Comparison of ENCODE assay signal across 8 cellular contexts in genomic region chr11:60265373-60266214, GRCh38. TPM values are rescaled to one million over a fixed set of nuclear protein-coding genes. Genes with fewer than 3 reads are reported as not detected.
DNase-seq lines count a peak whose midpoint lies in the region; ATAC-seq and TF ChIP-seq lines count a peak whose summit lies in the region.

No MANE protein-coding gene starts in this region.

- H3K36me3 Mint-ChIP-seq in activated CD4-positive, alpha-beta T cell treated with anti-CD3 and anti-CD28 coated beads, Interleukin-2, amount 10 ng/mL, durations not matched to agents 7 days and 5 days (ENCODE audit: low read depth) = no peaks in the 10 kb centered on the region
- H3K36me3 Mint-ChIP-seq in neural crest cell (ENCODE audit: low read depth) = no peaks in the 10 kb centered on the region
- no peaks in the 10 kb centered on the region for H3K36me3 Mint-ChIP-seq in T-helper 2 cell treated with Interferon-gamma antibody and Interleukin-4, amounts not matched to agents 5 μg/mL and 100 μg/mL, for 36 hours (ENCODE audit: low read depth)

- no peaks in the 10 kb centered on the region for H3K4me1 Mint-ChIP-seq in activated CD4-positive, alpha-beta T cell treated with anti-CD3 and anti-CD28 coated beads, Interleukin-2, amount 10 ng/mL, durations not matched to agents 7 days and 5 days
- peaks cover 5% of the 10 kb centered on the region for H3K4me1 Mint-ChIP-seq in neural crest cell
- no peaks in the 10 kb centered on the region for H3K4me1 Mint-ChIP-seq in T-helper 2 cell treated with Interferon-gamma antibody and Interleukin-4, amounts not matched to agents 5 μg/mL and 100 μg/mL, for 36 hours (ENCODE audit: low read depth)

- peaks cover 13% of the 10 kb centered on the region for H3K27me3 Mint-ChIP-seq in activated CD4-positive, alpha-beta T cell treated with anti-CD3 and anti-CD28 coated beads, Interleukin-2, amount 10 ng/mL, durations not matched to agents 7 days and 5 days
- H3K27me3 Mint-ChIP-seq in neural crest cell (ENCODE audit: low read depth) = no peaks in the 10 kb centered on the region
- H3K27me3 Mint-ChIP-seq in T-helper 2 cell treated with Interferon-gamma antibody and Interleukin-4, amounts not matched to agents 5 μg/mL and 100 μg/mL, for 36 hours (ENCODE audit: low read depth) = peaks cover 4% of the 10 kb centered on the region

- peak; percentile 15 for DNase-seq in activated CD4-positive, alpha-beta T cell treated with anti-CD3 and anti-CD28 coated beads, Interleukin-2, amount 10 ng/mL, durations not matched to agents 7 days and 5 days
- DNase-seq in activated CD4-positive, alpha-beta T cell treated with anti-CD3 and anti-CD28 coated beads, Interleukin-2, amount 50 U/mL, for 4 hours = no peak
- peak; percentile 10 for DNase-seq in Panc1 (ENCODE audit: low read depth, low spot score)
- peak; percentile 30 for DNase-seq in epidermal melanocyte (ENCODE audit: insufficient read length, low spot score)
- DNase-seq in neural crest cell (ENCODE audit: low read depth, low spot score) = peak; percentile 55
- no peak for DNase-seq in T-helper 2 cell treated with Interferon-gamma antibody and Interleukin-4, amounts not matched to agents 5 μg/mL and 100 μg/mL, for 36 hours (ENCODE audit: low spot score)

- intact Hi-C loops in Panc1 (cut with micrococcal nuclease; ENCODE audit: unreplicated experiment) = loop anchor here (2.0 to 10.0 kb wide), 3 partner anchors 77 to 489 kb away; partner anchors contain the start of gene MS4A15

- CTCF ChIA-PET in activated CD4-positive, alpha-beta T cell treated with anti-CD3 and anti-CD28 coated beads, Interleukin-2, amount 10 ng/mL, durations not matched to agents 7 days and 5 days (lab: Charles Lee) = interaction anchor here (1.8 kb wide), 1 partner anchor 14 kb away, joined by 10 read pairs; no protein-coding TSS in a partner anchor
- CTCF ChIA-PET in Panc1 (lab: Charles Lee) = no interaction called here

- H3K4me3 Mint-ChIP-seq in activated CD4-positive, alpha-beta T cell treated with anti-CD3 and anti-CD28 coated beads, Interleukin-2, amount 10 ng/mL, durations not matched to agents 7 days and 5 days = no peak overlapping the region
- H3K4me3 Mint-ChIP-seq in neural crest cell = no peak overlapping the region
- no peak overlapping the region for H3K4me3 Mint-ChIP-seq in T-helper 2 cell treated with Interferon-gamma antibody and Interleukin-4, amounts not matched to agents 5 μg/mL and 100 μg/mL, for 36 hours

- H3K27ac ChIP-seq in Panc1 (ENCODE audit: low read length) = no peak overlapping the region

- BruUV-seq in Panc1 (replicated peaks; lab: Mats Ljungman, UMichigan) = no TSS peak

- no peaks in the 10 kb centered on the region for H3K9me3 ChIP-seq in Panc1 (ENCODE audit: control insufficient read depth, insufficient read depth, low read depth, low read length)

- H3K4me3 ChIP-seq in Panc1 (ENCODE audit: low read depth in 2 of 2, low read length in 2 of 2) = no peak overlapping the region

- H3K4me1 ChIP-seq in Panc1 (ENCODE audit: control insufficient read depth, insufficient read depth, low read length) = no peaks in the 10 kb centered on the region

- in situ Hi-C loops in Panc1 (cut with HindIII; ENCODE audit: low pct_unique_long_range_greater_than_20kb, low sequenced_read_pairs) = no loop called here

- H3K27me3 ChIP-seq in Panc1 (ENCODE audit: control insufficient read depth, insufficient read depth, low read length) = no peaks in the 10 kb centered on the region; the same call in 1 of the 2 replicates

- H3K9me3 Mint-ChIP-seq in activated CD4-positive, alpha-beta T cell treated with anti-CD3 and anti-CD28 coated beads, Interleukin-2, amount 10 ng/mL, durations not matched to agents 7 days and 5 days = no peaks in the 10 kb centered on the region
- H3K9me3 Mint-ChIP-seq in neural crest cell = peaks cover 4% of the 10 kb centered on the region
- no peaks in the 10 kb centered on the region for H3K9me3 Mint-ChIP-seq in T-helper 2 cell treated with Interferon-gamma antibody and Interleukin-4, amounts not matched to agents 5 μg/mL and 100 μg/mL, for 36 hours

- no peaks in the 10 kb centered on the region for H3K36me3 ChIP-seq in Panc1 (ENCODE audit: control insufficient read depth, insufficient read depth, low read length)

- peak; percentile 52 for ATAC-seq in HG02798 (IDR thresholded peaks at IDR 0.05; ENCODE audit: poor library complexity, unreplicated experiment)
- ATAC-seq in Panc1 = 0 out of 2 replicates have a peak, but pooled peaks have one; percentile 60
- ATAC-seq in GM19463 (IDR thresholded peaks at IDR 0.05; ENCODE audit: unreplicated experiment) = no peak

- H3K27ac Mint-ChIP-seq in activated CD4-positive, alpha-beta T cell treated with anti-CD3 and anti-CD28 coated beads, Interleukin-2, amount 10 ng/mL, durations not matched to agents 7 days and 5 days = no peak overlapping the region
- no peak overlapping the region for H3K27ac Mint-ChIP-seq in neural crest cell (ENCODE audit: unreplicated experiment)
- H3K27ac Mint-ChIP-seq in T-helper 2 cell treated with Interferon-gamma antibody and Interleukin-4, amounts not matched to agents 5 μg/mL and 100 μg/mL, for 36 hours = no peak overlapping the region

- POLR2A ChIA-PET in activated CD4-positive, alpha-beta T cell treated with anti-CD3 and anti-CD28 coated beads, Interleukin-2, amount 10 ng/mL, durations not matched to agents 7 days and 5 days (lab: Charles Lee) = no interaction called here
- POLR2A ChIA-PET in Panc1 (lab: Charles Lee) = no interaction called here

- TF ChIP-seq CTCF in Panc1 (IDR thresholded peaks at IDR 0.05) = peak; percentile 71
- peak; percentile 81 for TF ChIP-seq CTCF in neural crest cell (conservative IDR thresholded peaks at IDR 0.05)

RNA-seq across cellular contexts. Expression of gene MS4A4A, which starts 14.9 kb away (rescaled TPM):
- not detected for total RNA-seq in activated CD4-positive, alpha-beta T cell treated with anti-CD3 and anti-CD28 coated beads, Interleukin-2, amount 10 ng/mL, durations not matched to agents 7 days and 5 days
- total RNA-seq in Panc1 (2021; ENCODE audit: unreplicated experiment) = not detected
- not detected for polyA plus RNA-seq in Panc1 (2012; ENCODE audit: insufficient read length)
- not detected in 2 replicates for total RNA-seq in neural crest cell

RNA-seq across cellular contexts. Expression of gene MS4A4E, which starts 22.7 kb away (rescaled TPM):
- total RNA-seq in activated CD4-positive, alpha-beta T cell treated with anti-CD3 and anti-CD28 coated beads, Interleukin-2, amount 10 ng/mL, durations not matched to agents 7 days and 5 days = not detected
- not detected for total RNA-seq in Panc1 (2021; ENCODE audit: unreplicated experiment)
- 0.69 TPM for polyA plus RNA-seq in Panc1 (2012; ENCODE audit: insufficient read length)
- 0.27 and 0.28 TPM in 2 replicates for total RNA-seq in neural crest cell

Comparison
In these comparisons a context has a peak if more than half of its experiments do, and no peak if none do; other contexts are left out.
1. DNase-seq: peak in activated CD4-positive, alpha-beta T cell treated with anti-CD3 and anti-CD28 coated beads, Interleukin-2, amount 10 ng/mL, durations not matched to agents 7 days and 5 days (single experiment), Panc1 (single experiment), epidermal melanocyte (single experiment) and neural crest cell (single experiment); none in activated CD4-positive, alpha-beta T cell treated with anti-CD3 and anti-CD28 coated beads, Interleukin-2, amount 50 U/mL, for 4 hours (0 of 2) and T-helper 2 cell treated with Interferon-gamma antibody and Interleukin-4, amounts not matched to agents 5 μg/mL and 100 μg/mL, for 36 hours (single experiment).